ENCODE assay signal across 31 cellular contexts in the genomic region with DNA sequence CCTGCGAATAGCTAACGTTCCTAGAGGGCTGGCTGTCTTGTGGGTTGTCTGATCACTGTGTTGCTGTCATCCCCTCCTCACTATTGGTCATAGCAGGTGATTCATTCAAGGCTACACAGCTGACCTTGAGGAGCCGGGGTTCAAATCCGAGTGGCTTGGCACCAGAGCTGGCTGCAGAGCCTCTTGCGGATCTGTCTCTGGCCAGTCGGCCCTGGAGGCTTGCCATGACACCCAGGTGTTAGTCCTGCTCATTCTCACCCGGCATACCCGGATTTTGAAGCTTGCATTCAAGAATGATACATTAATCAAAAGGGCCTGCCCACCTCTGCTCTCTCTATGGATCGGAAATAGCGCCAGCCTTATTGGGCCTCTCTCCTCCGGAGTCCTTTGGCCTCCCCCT.
"Had no signal": no experiment of that assay in that cellular context is flagged by ENCODE, and none has a peak within 500 bp of the region (broad histone marks: within the 10 kb centered on the region; RNA-seq: fewer than 3 reads in every experiment).

No MANE protein-coding gene starts in this region.

- H3K27ac ChIP-seq: cardiac muscle cell, colonic mucosa, lower lobe of right lung, neural progenitor cell, parathyroid adenoma, psoas muscle, uterus had no signal

- H3K27me3 ChIP-seq: cardiac muscle cell, colonic mucosa, neural progenitor cell, uterus had no signal

- H3K9me3 Mint-ChIP-seq: activated CD4-positive, alpha-beta T cell treated with anti-CD3 and anti-CD28 coated beads, Interleukin-2, amount 10 ng/mL, durations not matched to agents 7 days and 5 days; activated T-cell treated with anti-CD3 and anti-CD28 coated beads, Interleukin-2, amount 50 U/mL, for 4 hours; activated T-helper 17 cell treated with anti-CD3 and anti-CD28 coated beads, Interleukin-2, amount 50 U/mL, for 72 hours; brain; immature natural killer cell; natural killer cell; neural progenitor cell; type B pancreatic cell; WTC11 had no signal

- H3K4me3 ChIP-seq: cardiac muscle cell, colonic mucosa, lower lobe of right lung, neural progenitor cell, psoas muscle, uterus had no signal

- H3K9me3 ChIP-seq: colonic mucosa, lower lobe of right lung, psoas muscle, uterus had no signal

- DNase-seq: activated CD4-positive, alpha-beta T cell treated with anti-CD3 and anti-CD28 coated beads for 1 hour; activated CD4-positive, alpha-beta T cell treated with anti-CD3 and anti-CD28 coated beads, Interleukin-2, amount 10 ng/mL, durations not matched to agents 7 days and 5 days; activated gamma-delta T cell treated with Interleukin-2 at 50 U/mL for 16 hours; activated naive CD4-positive, alpha-beta T cell treated with anti-CD3 and anti-CD28 coated beads, Interleukin-2, amount 50 U/mL, for 16 hours; activated T-cell treated with anti-CD3 and anti-CD28 coated beads, Interleukin-2, amount 50 U/mL, for 4 hours; aorta; cerebellar nuclear complex; colonic mucosa; effector memory CD4-positive, alpha-beta T cell; erythroblast; hypothalamus; immature natural killer cell; lower lobe of right lung; mesenchymal stem cell; natural killer cell; occipital lobe; psoas muscle; stimulated activated CD4-positive, alpha-beta T cell treated with anti-CD3 and anti-CD28 coated beads, Interleukin-2, amount 100 ng/mL, for 48 hours; stimulated activated naive CD4-positive, alpha-beta T cell treated with Interleukin-2 at 50 U/mL for 16 hours; substantia nigra; T-helper 2 cell; uterus had no signal

- H3K36me3 ChIP-seq: cardiac muscle cell, colonic mucosa, neural progenitor cell, uterus had no signal

- ATAC-seq: activated T-cell treated with anti-CD3 and anti-CD28 coated beads, Interleukin-2, amount 50 U/mL, for 4 hours; activated T-helper 17 cell treated with anti-CD3 and anti-CD28 coated beads, Interleukin-2, amount 50 U/mL, for 72 hours; lower lobe of right lung; natural killer cell; psoas muscle; right cardiac atrium; SK-N-SH treated with all-trans-retinoic acid at 6 μM for 48 hours; WTC11 had no signal

- H3K36me3 Mint-ChIP-seq: natural killer cell, WTC11 had no signal

- H3K27ac Mint-ChIP-seq: activated CD4-positive, alpha-beta T cell treated with anti-CD3 and anti-CD28 coated beads, Interleukin-2, amount 10 ng/mL, durations not matched to agents 7 days and 5 days; activated T-helper 17 cell treated with anti-CD3 and anti-CD28 coated beads, Interleukin-2, amount 50 U/mL, for 72 hours; brain; natural killer cell; neural progenitor cell; type B pancreatic cell; WTC11 had no signal

- H3K27me3 Mint-ChIP-seq: activated CD4-positive, alpha-beta T cell treated with anti-CD3 and anti-CD28 coated beads, Interleukin-2, amount 10 ng/mL, durations not matched to agents 7 days and 5 days; activated T-helper 17 cell treated with anti-CD3 and anti-CD28 coated beads, Interleukin-2, amount 50 U/mL, for 72 hours; brain; type B pancreatic cell had no signal

- H3K4me3 Mint-ChIP-seq: activated CD4-positive, alpha-beta T cell treated with anti-CD3 and anti-CD28 coated beads, Interleukin-2, amount 10 ng/mL, durations not matched to agents 7 days and 5 days; activated T-cell treated with anti-CD3 and anti-CD28 coated beads, Interleukin-2, amount 50 U/mL, for 4 hours; activated T-helper 17 cell treated with anti-CD3 and anti-CD28 coated beads, Interleukin-2, amount 50 U/mL, for 72 hours; brain; immature natural killer cell; natural killer cell; neural progenitor cell; type B pancreatic cell; WTC11 had no signal

- H3K4me1 ChIP-seq: colonic mucosa, uterus had no signal
